In genomic region chr14:98244162-98244948, GRCh38 we compare ENCODE assay signal across 23 cellular contexts.
"Had no signal": no experiment of that assay in that cellular context is flagged by ENCODE, and none has a peak within 500 bp of the region (broad histone marks: within the 10 kb centered on the region; RNA-seq: fewer than 3 reads in every experiment).

No MANE protein-coding gene starts in this region.

- H3K9me3 Mint-ChIP-seq: activated naive CD4-positive, alpha-beta T cell treated with anti-CD3 and anti-CD28 coated beads, Interleukin-2, amount 50 U/mL, for 24 hours; memory B cell; nephron progenitor cell had no signal

- H3K4me1 ChIP-seq: body of pancreas, sigmoid colon, upper lobe of left lung had no signal

- H3K36me3 Mint-ChIP-seq: activated naive CD4-positive, alpha-beta T cell treated with anti-CD3 and anti-CD28 coated beads, Interleukin-2, amount 50 U/mL, for 24 hours; memory B cell had no signal

- DNase-seq: activated CD4-positive, alpha-beta memory T cell treated with anti-CD3 and anti-CD28 coated beads, Interleukin-2, amount 10 ng/mL, durations not matched to agents 7 days and 5 days; activated CD4-positive, alpha-beta T cell treated with anti-CD3 and anti-CD28 coated beads, Interleukin-2, amount 10 ng/mL, durations not matched to agents 24 days and 14 days; activated gamma-delta T cell treated with Interleukin-2 at 50 U/mL for 16 hours; activated T-cell treated with anti-CD3 and anti-CD28 coated beads for 4 hours; anterior cingulate cortex; body of pancreas; erythroblast; glutamatergic neuron; left cardiac atrium; nephron progenitor cell; retina; sigmoid colon; stimulated activated CD4-positive, alpha-beta T cell treated with anti-CD3 and anti-CD28 coated beads, Interleukin-2, amount 100 ng/mL, for 48 hours; stimulated activated CD8-positive, alpha-beta memory T cell treated with anti-CD3 and anti-CD28 coated beads, Interleukin-4, amount 100 ng/mL, for 48 hours; stimulated activated naive CD4-positive, alpha-beta T cell; upper lobe of left lung had no signal

- H3K4me1 Mint-ChIP-seq: activated CD4-positive, alpha-beta memory T cell treated with anti-CD3 and anti-CD28 coated beads, Interleukin-2, amount 10 ng/mL, durations not matched to agents 7 days and 5 days; memory B cell; nephron progenitor cell had no signal

- H3K27ac ChIP-seq: body of pancreas, hepatocyte, sigmoid colon, thoracic aorta, upper lobe of left lung, VCaP had no signal

- H3K27me3 ChIP-seq: body of pancreas, hepatocyte, sigmoid colon, upper lobe of left lung had no signal

- H3K9me3 ChIP-seq: body of pancreas, sigmoid colon, thoracic aorta, upper lobe of left lung had no signal

- H3K36me3 ChIP-seq: sigmoid colon, thoracic aorta, upper lobe of left lung had no signal

- ATAC-seq: activated CD4-positive, CD25-positive, alpha-beta regulatory T cell treated with anti-CD3 and anti-CD28 coated beads, Interleukin-2, amount 50 U/mL, for 24 hours; body of pancreas; left cardiac atrium had no signal

- H3K27ac Mint-ChIP-seq: activated CD4-positive, alpha-beta memory T cell treated with anti-CD3 and anti-CD28 coated beads, Interleukin-2, amount 10 ng/mL, durations not matched to agents 7 days and 5 days; activated CD4-positive, alpha-beta T cell treated with anti-CD3 and anti-CD28 coated beads, Interleukin-2, amount 10 ng/mL, durations not matched to agents 24 days and 14 days; activated naive CD4-positive, alpha-beta T cell treated with anti-CD3 and anti-CD28 coated beads, Interleukin-2, amount 50 U/mL, for 24 hours; activated T-helper 1 cell treated with anti-CD3 and anti-CD28 coated beads, Interleukin-12 subunit alpha, Interleukin-12 subunit beta, Interleukin-2, Interleukin-4 antibody, amounts not matched to agents 30 ng/mL and 10 ng/mL and 1 ng/mL, durations not matched to agents 14 hours and 24 hours and 36 hours; memory B cell; nephron progenitor cell had no signal

- H3K4me3 ChIP-seq: body of pancreas, hepatocyte, sigmoid colon, thoracic aorta, upper lobe of left lung had no signal

- H3K27me3 Mint-ChIP-seq: activated CD4-positive, alpha-beta memory T cell treated with anti-CD3 and anti-CD28 coated beads, Interleukin-2, amount 10 ng/mL, durations not matched to agents 7 days and 5 days; activated CD4-positive, alpha-beta T cell treated with anti-CD3 and anti-CD28 coated beads, Interleukin-2, amount 10 ng/mL, durations not matched to agents 24 days and 14 days; activated naive CD4-positive, alpha-beta T cell treated with anti-CD3 and anti-CD28 coated beads, Interleukin-2, amount 50 U/mL, for 24 hours; memory B cell had no signal

- H3K4me3 Mint-ChIP-seq: activated CD4-positive, alpha-beta memory T cell treated with anti-CD3 and anti-CD28 coated beads, Interleukin-2, amount 10 ng/mL, durations not matched to agents 7 days and 5 days; activated CD4-positive, alpha-beta T cell treated with anti-CD3 and anti-CD28 coated beads, Interleukin-2, amount 10 ng/mL, durations not matched to agents 24 days and 14 days; activated naive CD4-positive, alpha-beta T cell treated with anti-CD3 and anti-CD28 coated beads, Interleukin-2, amount 50 U/mL, for 24 hours; activated T-helper 1 cell treated with anti-CD3 and anti-CD28 coated beads, Interleukin-12 subunit alpha, Interleukin-12 subunit beta, Interleukin-2, Interleukin-4 antibody, amounts not matched to agents 30 ng/mL and 10 ng/mL and 1 ng/mL, durations not matched to agents 14 hours and 24 hours and 36 hours; memory B cell; nephron progenitor cell had no signal
